ENCODE assay signal across 1 cellular context in the genomic region with DNA sequence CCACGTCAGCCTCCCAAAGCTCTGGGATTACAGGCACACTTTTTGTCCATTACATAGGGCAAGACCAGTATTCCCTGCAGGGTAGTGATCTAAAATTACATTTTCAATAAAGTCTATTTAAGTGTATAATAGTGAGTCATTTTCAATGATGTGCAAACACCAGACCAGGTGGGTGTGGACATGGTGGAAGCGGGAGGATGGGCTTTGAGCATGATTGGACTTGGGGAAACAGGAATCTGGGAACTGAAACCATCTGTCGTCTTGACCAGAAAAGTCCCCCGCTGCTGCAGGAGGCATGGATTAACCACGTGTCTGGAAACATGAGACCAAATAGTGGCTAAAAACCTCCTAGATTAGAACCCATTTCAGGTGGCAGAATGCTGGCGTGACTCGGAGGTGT.
A peak's percentile ranks its signal among the peaks of the same experiment; 100 is the strongest.
TF ChIP-seq lines count a peak whose summit lies in the region.

No MANE protein-coding gene starts in this region.

TF ChIP-seq in HEK293, 187 proteins besides CTCF, POLR2A, EP300 and RAD21 (continued from another document):
- TF ChIP-seq, protein P1, sequence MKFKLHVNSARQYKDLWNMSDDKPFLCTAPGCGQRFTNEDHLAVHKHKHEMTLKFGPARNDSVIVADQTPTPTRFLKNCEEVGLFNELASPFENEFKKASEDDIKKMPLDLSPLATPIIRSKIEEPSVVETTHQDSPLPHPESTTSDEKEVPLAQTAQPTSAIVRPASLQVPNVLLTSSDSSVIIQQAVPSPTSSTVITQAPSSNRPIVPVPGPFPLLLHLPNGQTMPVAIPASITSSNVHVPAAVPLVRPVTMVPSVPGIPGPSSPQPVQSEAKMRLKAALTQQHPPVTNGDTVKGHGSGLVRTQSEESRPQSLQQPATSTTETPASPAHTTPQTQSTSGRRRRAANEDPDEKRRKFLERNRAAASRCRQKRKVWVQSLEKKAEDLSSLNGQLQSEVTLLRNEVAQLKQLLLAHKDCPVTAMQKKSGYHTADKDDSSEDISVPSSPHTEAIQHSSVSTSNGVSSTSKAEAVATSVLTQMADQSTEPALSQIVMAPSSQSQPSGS (tag by site-specific recombination; IDR thresholded peaks at IDR 0.05; ENCODE audit: low read depth): no peak
- TF ChIP-seq, protein P2, sequence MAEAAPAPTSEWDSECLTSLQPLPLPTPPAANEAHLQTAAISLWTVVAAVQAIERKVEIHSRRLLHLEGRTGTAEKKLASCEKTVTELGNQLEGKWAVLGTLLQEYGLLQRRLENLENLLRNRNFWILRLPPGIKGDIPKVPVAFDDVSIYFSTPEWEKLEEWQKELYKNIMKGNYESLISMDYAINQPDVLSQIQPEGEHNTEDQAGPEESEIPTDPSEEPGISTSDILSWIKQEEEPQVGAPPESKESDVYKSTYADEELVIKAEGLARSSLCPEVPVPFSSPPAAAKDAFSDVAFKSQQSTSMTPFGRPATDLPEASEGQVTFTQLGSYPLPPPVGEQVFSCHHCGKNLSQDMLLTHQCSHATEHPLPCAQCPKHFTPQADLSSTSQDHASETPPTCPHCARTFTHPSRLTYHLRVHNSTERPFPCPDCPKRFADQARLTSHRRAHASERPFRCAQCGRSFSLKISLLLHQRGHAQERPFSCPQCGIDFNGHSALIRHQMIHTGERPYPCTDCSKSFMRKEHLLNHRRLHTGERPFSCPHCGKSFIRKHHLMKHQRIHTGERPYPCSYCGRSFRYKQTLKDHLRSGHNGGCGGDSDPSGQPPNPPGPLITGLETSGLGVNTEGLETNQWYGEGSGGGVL (tag by site-specific recombination; IDR thresholded peaks at IDR 0.05): no peak
- TF ChIP-seq, protein P3, sequence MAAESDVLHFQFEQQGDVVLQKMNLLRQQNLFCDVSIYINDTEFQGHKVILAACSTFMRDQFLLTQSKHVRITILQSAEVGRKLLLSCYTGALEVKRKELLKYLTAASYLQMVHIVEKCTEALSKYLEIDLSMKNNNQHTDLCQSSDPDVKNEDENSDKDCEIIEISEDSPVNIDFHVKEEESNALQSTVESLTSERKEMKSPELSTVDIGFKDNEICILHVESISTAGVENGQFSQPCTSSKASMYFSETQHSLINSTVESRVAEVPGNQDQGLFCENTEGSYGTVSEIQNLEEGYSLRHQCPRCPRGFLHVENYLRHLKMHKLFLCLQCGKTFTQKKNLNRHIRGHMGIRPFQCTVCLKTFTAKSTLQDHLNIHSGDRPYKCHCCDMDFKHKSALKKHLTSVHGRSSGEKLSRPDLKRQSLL (tag by site-specific recombination; IDR thresholded peaks at IDR 0.05): no peak
- no peak for TF ChIP-seq ZNF146 (tag by site-specific recombination; IDR thresholded peaks at IDR 0.05)
- peak; percentile 62 for TF ChIP-seq OSR2 (tag by site-specific recombination; IDR thresholded peaks at IDR 0.05)
TF ChIP-seq in HEK293: peak in this region for 5.
